ENCODE assay signal across 1 cellular context in genomic region chr22:43078522-43078921, GRCh38.
A peak's percentile ranks its signal among the peaks of the same experiment; 100 is the strongest.
TF ChIP-seq lines count a peak whose summit lies in the region.

No MANE protein-coding gene starts in this region.

TF ChIP-seq in HepG2, 621 proteins besides CTCF, POLR2A, EP300 and RAD21 (continued from another document and continues in another):
- no peak for TF ChIP-seq LRRFIP1 (CRISPR knock-in tag; conservative IDR thresholded peaks at IDR 0.05)
- TF ChIP-seq CSRNP1 (CRISPR knock-in tag; IDR thresholded peaks at IDR 0.05), result no peak
- no peak for TF ChIP-seq PHF20 (CRISPR knock-in tag; IDR thresholded peaks at IDR 0.05)
- TF ChIP-seq NFE2L2 (IDR thresholded peaks at IDR 0.05; ENCODE audit: low read length), result no peak
- TF ChIP-seq ZNF775 (CRISPR knock-in tag; IDR thresholded peaks at IDR 0.05; ENCODE audit: borderline replicate concordance), result no peak
- TF ChIP-seq TARDBP (CRISPR knock-in tag; IDR thresholded peaks at IDR 0.05), result no peak
- no peak for TF ChIP-seq SRY (CRISPR knock-in tag; IDR thresholded peaks at IDR 0.05)
- no peak for TF ChIP-seq ZFP91 (CRISPR knock-in tag; IDR thresholded peaks at IDR 0.05; ENCODE audit: borderline replicate concordance)
- peak; percentile 75 for TF ChIP-seq FOXA3 (CRISPR knock-in tag; IDR thresholded peaks at IDR 0.05)
- no peak for TF ChIP-seq HNRNPK (IDR thresholded peaks at IDR 0.05; ENCODE audit: low read depth, low read length, poor library complexity, severe bottlenecking)
- TF ChIP-seq ZNF639 (CRISPR knock-in tag; conservative IDR thresholded peaks at IDR 0.05), result no peak
- no peak for TF ChIP-seq ZNF740 (CRISPR knock-in tag; IDR thresholded peaks at IDR 0.05)
- no peak for TF ChIP-seq MAFG (CRISPR knock-in tag; IDR thresholded peaks at IDR 0.05)
- no peak for TF ChIP-seq NR3C1 (CRISPR knock-in tag; IDR thresholded peaks at IDR 0.05)
- no peak for TF ChIP-seq SRSF4 (IDR thresholded peaks at IDR 0.05; ENCODE audit: low read depth, low read length, poor library complexity, severe bottlenecking)
- no peak for TF ChIP-seq ZNF160 (CRISPR knock-in tag; IDR thresholded peaks at IDR 0.05)
- no peak for TF ChIP-seq DMAP1 (CRISPR knock-in tag; IDR thresholded peaks at IDR 0.05)
- no peak for TF ChIP-seq ZNF609 (CRISPR knock-in tag; IDR thresholded peaks at IDR 0.05; ENCODE audit: borderline replicate concordance)
- peak; percentile 47; the same call in 1 of the 2 replicates for TF ChIP-seq FOXK2 (IDR thresholded peaks at IDR 0.05)
- no peak for TF ChIP-seq RNF219 (CRISPR knock-in tag; IDR thresholded peaks at IDR 0.05)
- TF ChIP-seq GFI1 (CRISPR knock-in tag; IDR thresholded peaks at IDR 0.05; ENCODE audit: borderline replicate concordance), result peak; percentile 61; the same call in 1 of the 2 replicates
- no peak for TF ChIP-seq STAT6 (CRISPR knock-in tag; IDR thresholded peaks at IDR 0.05; ENCODE audit: borderline replicate concordance)
- no peak for TF ChIP-seq HDAC6 (IDR thresholded peaks at IDR 0.05; ENCODE audit: low read depth, low read length)
- TF ChIP-seq E2F1 (CRISPR knock-in tag; IDR thresholded peaks at IDR 0.05), result no peak
- no peak for TF ChIP-seq CREBL2 (CRISPR knock-in tag; IDR thresholded peaks at IDR 0.05; ENCODE audit: borderline replicate concordance)
- no peak for TF ChIP-seq FOXA1 (IDR thresholded peaks at IDR 0.05)
- TF ChIP-seq FOXA1 (CRISPR knock-in tag; IDR thresholded peaks at IDR 0.05), result peak; percentile 57
- no peak for TF ChIP-seq HMGXB4 (CRISPR knock-in tag; IDR thresholded peaks at IDR 0.05; ENCODE audit: borderline replicate concordance in 1 of 2, low read depth in 1 of 2)
- TF ChIP-seq ZNF296 (CRISPR knock-in tag; conservative IDR thresholded peaks at IDR 0.05), result no peak
- TF ChIP-seq ETV6 (CRISPR knock-in tag; conservative IDR thresholded peaks at IDR 0.05), result no peak
- no peak for TF ChIP-seq ZNF704 (CRISPR knock-in tag; IDR thresholded peaks at IDR 0.05; ENCODE audit: borderline replicate concordance)
